Comparison of ENCODE assay signal across 8 cellular contexts in genomic region chr17:40287159-40287493, GRCh38. TPM values are rescaled to one million over a fixed set of nuclear protein-coding genes. Genes with fewer than 3 reads are reported as not detected.
DNase-seq lines count a peak whose midpoint lies in the region; ATAC-seq and TF ChIP-seq lines count a peak whose summit lies in the region.

No MANE protein-coding gene starts in this region.

- H4K8ac ChIP-seq in mesenchymal stem cell (ENCODE audit: low read length) = peak overlapping the region; percentile 55

- no peak overlapping the region for H2AFZ ChIP-seq in mesenchymal stem cell (ENCODE audit: low read depth, low read length)

- H3K4ac ChIP-seq in mesenchymal stem cell (ENCODE audit: low read depth in 1 of 2, low read length in 2 of 2) = no peak overlapping the region

- H2AK5ac ChIP-seq in mesenchymal stem cell (ENCODE audit: low read length, severe bottlenecking) = no peak overlapping the region

- H3K9ac ChIP-seq in mesenchymal stem cell (ENCODE audit: low read length) = peak overlapping the region; percentile 56

- H3K27me3 Mint-ChIP-seq in activated T-helper 2 cell treated with anti-CD3 and anti-CD28 coated beads, Interferon-gamma antibody, Interleukin-2, Interleukin-4, amounts not matched to agents 10 μg/mL and 5 μg/mL and 100 μg/mL, durations not matched to agents 14 hours and 24 hours and 36 hours (ENCODE audit: low read depth) = no peaks in the 10 kb centered on the region

- no peak overlapping the region for H2BK5ac ChIP-seq in mesenchymal stem cell (ENCODE audit: low read depth, low read length, poor library complexity, severe bottlenecking)

- H3K27ac Mint-ChIP-seq in activated T-helper 2 cell treated with anti-CD3 and anti-CD28 coated beads, Interferon-gamma antibody, Interleukin-2, Interleukin-4, amounts not matched to agents 10 μg/mL and 5 μg/mL and 100 μg/mL, durations not matched to agents 14 hours and 24 hours and 36 hours = no peak overlapping the region

- H4K91ac ChIP-seq in mesenchymal stem cell (ENCODE audit: low read length) = peak overlapping the region; percentile 53

- H3K9me3 ChIP-seq in right atrium auricular region (no peaks in the 10 kb centered on the region), mesenchymal stem cell (ENCODE audit: control insufficient read depth, low read length) (no peaks in the 10 kb centered on the region), vagina (no peaks in the 10 kb centered on the region)

- intact Hi-C loops in Right ventricle myocardium inferior (cut with DNase I) (loop anchor here (5.0 kb wide), 2 partner anchors 70 to 275 kb away; partner anchors contain the start of gene WIPF2), vagina (cut with DNase I) (loop anchor here (5.0 kb wide), 1 partner anchor 70 kb away; the partner anchor contains the start of gene WIPF2)
- intact Hi-C loops in activated T-helper 2 cell treated with anti-CD3 and anti-CD28 coated beads, Interferon-gamma antibody, Interleukin-2, Interleukin-4, amounts not matched to agents 10 μg/mL and 5 μg/mL and 100 μg/mL, durations not matched to agents 14 hours and 24 hours and 36 hours (cut with micrococcal nuclease) = loop anchor here (1.0 to 10.0 kb wide), 3 partner anchors 32 to 182 kb away; partner anchors contain the start of genes NR1D1 and WIPF2

- no peak overlapping the region for H2BK15ac ChIP-seq in mesenchymal stem cell (ENCODE audit: low read depth, poor library complexity, severe bottlenecking)

- H3K18ac ChIP-seq in mesenchymal stem cell (ENCODE audit: low read depth in 1 of 2, low read length in 2 of 2) = no peak overlapping the region

- peaks cover 47% of the 10 kb centered on the region for H3K36me3 Mint-ChIP-seq in activated T-helper 2 cell treated with anti-CD3 and anti-CD28 coated beads, Interferon-gamma antibody, Interleukin-2, Interleukin-4, amounts not matched to agents 10 μg/mL and 5 μg/mL and 100 μg/mL, durations not matched to agents 14 hours and 24 hours and 36 hours (ENCODE audit: low read depth)

- H3K9me3 Mint-ChIP-seq in activated T-helper 2 cell treated with anti-CD3 and anti-CD28 coated beads, Interferon-gamma antibody, Interleukin-2, Interleukin-4, amounts not matched to agents 10 μg/mL and 5 μg/mL and 100 μg/mL, durations not matched to agents 14 hours and 24 hours and 36 hours = no peaks in the 10 kb centered on the region

- no peak overlapping the region for H3K4me2 ChIP-seq in mesenchymal stem cell (ENCODE audit: low read length, poor library complexity, severe bottlenecking)

- TF ChIP-seq CTCF in right atrium auricular region (IDR thresholded peaks at IDR 0.05) (no peak), vagina (IDR thresholded peaks at IDR 0.05) (no peak)

- H3K79me1 ChIP-seq in mesenchymal stem cell (replicated peaks; ENCODE audit: low read length, poor library complexity, severe bottlenecking) = peaks cover 8% of the 10 kb centered on the region

- peak overlapping the region; percentile 4 to 40 for H3K4me3 ChIP-seq in right atrium auricular region
- H3K4me3 ChIP-seq in mesenchymal stem cell (ENCODE audit: insufficient read depth in 1 of 2, low read depth in 1 of 2, low read length in 2 of 2) = peak overlapping the region in 1 of 2 experiments; percentile 57
- peak overlapping the region in 1 of 2 donors; percentile 49 for H3K4me3 ChIP-seq in vagina

- no peaks in the 10 kb centered on the region for H3K36me3 ChIP-seq in right atrium auricular region
- H3K36me3 ChIP-seq in mesenchymal stem cell (ENCODE audit: control insufficient read depth in 1 of 2, insufficient read depth in 2 of 2, low read depth in 1 of 2, low read length in 2 of 2) = peaks cover 4 to 7% of the 10 kb centered on the region in 2 experiments
- no peaks in the 10 kb centered on the region for H3K36me3 ChIP-seq in vagina

- no peak for DNase-seq in right atrium auricular region (ENCODE audit: low spot score)
- DNase-seq in Right ventricle myocardium inferior (ENCODE audit: missing footprints) = no peak
- no peak for DNase-seq in activated T-helper 2 cell treated with anti-CD3 and anti-CD28 coated beads, Interferon-gamma antibody, Interleukin-2, Interleukin-4, amounts not matched to agents 10 μg/mL and 5 μg/mL and 100 μg/mL, durations not matched to agents 14 hours and 24 hours and 36 hours (ENCODE audit: low spot score)
- no peak for DNase-seq in mesenchymal stem cell
- DNase-seq in vagina (ENCODE audit: extremely low spot score in 2 of 2) = no peak
- no peak for DNase-seq in NCI-H82 (lab: John Stamatoyannopoulos, UW)
- no peak for DNase-seq in stimulated activated CD4-positive, alpha-beta T cell treated with anti-CD3 and anti-CD28 coated beads, Interleukin-4, amount 100 ng/mL, for 1 hour

- H3K27ac ChIP-seq in right atrium auricular region (no peak overlapping the region), mesenchymal stem cell (ENCODE audit: low read length, poor library complexity, severe bottlenecking) (no peak overlapping the region), vagina (peak overlapping the region; percentile 52)

- 26% methylated on average over 3 of the region's 4 CpGs for WGBS in mesenchymal stem cell

- no peaks in the 10 kb centered on the region for H3K27me3 ChIP-seq in right atrium auricular region
- H3K27me3 ChIP-seq in mesenchymal stem cell (ENCODE audit: control insufficient read depth in 1 of 2, insufficient read depth in 1 of 2, low read length in 2 of 2) = no peaks in the 10 kb centered on the region
- no peaks in the 10 kb centered on the region for H3K27me3 ChIP-seq in vagina

- TF ChIP-seq POLR2A in vagina (IDR thresholded peaks at IDR 0.05) = no peak

- H3K23ac ChIP-seq in mesenchymal stem cell (ENCODE audit: low read length in 2 of 2) = no peak overlapping the region

- H3K14ac ChIP-seq in mesenchymal stem cell (ENCODE audit: low read length in 2 of 2) = no peak overlapping the region

- ATAC-seq in Right ventricle myocardium inferior (no peak), HG02763 (IDR thresholded peaks at IDR 0.05; ENCODE audit: unreplicated experiment) (no peak)

- no peak overlapping the region for H2BK12ac ChIP-seq in mesenchymal stem cell (ENCODE audit: low read length in 2 of 2)

- peaks cover 53% of the 10 kb centered on the region for H3K4me1 Mint-ChIP-seq in activated T-helper 2 cell treated with anti-CD3 and anti-CD28 coated beads, Interferon-gamma antibody, Interleukin-2, Interleukin-4, amounts not matched to agents 10 μg/mL and 5 μg/mL and 100 μg/mL, durations not matched to agents 14 hours and 24 hours and 36 hours (ENCODE audit: low read depth)

- peak overlapping the region; percentile 100 for H3K4me3 Mint-ChIP-seq in activated T-helper 2 cell treated with anti-CD3 and anti-CD28 coated beads, Interferon-gamma antibody, Interleukin-2, Interleukin-4, amounts not matched to agents 10 μg/mL and 5 μg/mL and 100 μg/mL, durations not matched to agents 14 hours and 24 hours and 36 hours (ENCODE audit: low read depth)

- H2BK120ac ChIP-seq in mesenchymal stem cell (ENCODE audit: low read depth, low read length) = no peak overlapping the region

- peaks cover 0 to 43% of the 10 kb centered on the region in 2 donors for H3K4me1 ChIP-seq in right atrium auricular region
- peaks cover 17% of the 10 kb centered on the region for H3K4me1 ChIP-seq in mesenchymal stem cell (ENCODE audit: control insufficient read depth, insufficient read depth, low read depth, low read length)
- H3K4me1 ChIP-seq in vagina = peaks cover 36% of the 10 kb centered on the region

RNA-seq across cellular contexts. Expression of gene CDC6, which starts 0.6 kb away (rescaled TPM):
- total RNA-seq in right atrium auricular region = 1 to 10 TPM in 1 of 2 donors, under 1 TPM in 1; 0.44 to 1.0 TPM
- 1.9 TPM for total RNA-seq in Right ventricle myocardium inferior
- total RNA-seq in activated T-helper 2 cell treated with anti-CD3 and anti-CD28 coated beads, Interferon-gamma antibody, Interleukin-2, Interleukin-4, amounts not matched to agents 10 μg/mL and 5 μg/mL and 100 μg/mL, durations not matched to agents 14 hours and 24 hours and 36 hours = 126 and 133 TPM in 2 replicates
- polyA plus RNA-seq in mesenchymal stem cell (2013, experiment 1 of 2) = 8.5 TPM
- polyA plus RNA-seq in mesenchymal stem cell (2013, experiment 2 of 2) = 9.1 TPM
- total RNA-seq in vagina = 3.7 TPM

RNA-seq across cellular contexts. Expression of gene RARA, which starts 21.9 kb away (rescaled TPM):
- 10 to 100 TPM; 28.5 to 51.7 TPM for total RNA-seq in right atrium auricular region
- 17.9 TPM for total RNA-seq in Right ventricle myocardium inferior
- 30.4 and 35.1 TPM in 2 replicates for total RNA-seq in activated T-helper 2 cell treated with anti-CD3 and anti-CD28 coated beads, Interferon-gamma antibody, Interleukin-2, Interleukin-4, amounts not matched to agents 10 μg/mL and 5 μg/mL and 100 μg/mL, durations not matched to agents 14 hours and 24 hours and 36 hours
- 32.6 TPM for polyA plus RNA-seq in mesenchymal stem cell (2013, experiment 1 of 2)
- polyA plus RNA-seq in mesenchymal stem cell (2013, experiment 2 of 2) = 32.1 TPM
- 58.9 TPM for total RNA-seq in vagina

Comparison
In these comparisons a context has a peak if more than half of its experiments do, and no peak if none do; other contexts are left out.
1. RNA of gene CDC6, which starts 0.6 kb away (total RNA-seq): 126 to 133 TPM in activated T-helper 2 cell treated with anti-CD3 and anti-CD28 coated beads, Interferon-gamma antibody, Interleukin-2, Interleukin-4, amounts not matched to agents 10 μg/mL and 5 μg/mL and 100 μg/mL, durations not matched to agents 14 hours and 24 hours and 36 hours; 3.7 TPM in vagina (single experiment), 1.9 TPM in Right ventricle myocardium inferior (single experiment) and 0.44 to 1.0 TPM in right atrium auricular region; every median in the first group is over 10 times any median in the second.